8 cellular contexts compared by ENCODE assay signal in genomic region chr1:236142358-236143103, GRCh38. TPM values are rescaled to one million over a fixed set of nuclear protein-coding genes. Genes with fewer than 3 reads are reported as not detected.
DNase-seq lines count a peak whose midpoint lies in the region; ATAC-seq and TF ChIP-seq lines count a peak whose summit lies in the region.

GPR137B (plus strand) TSS chr1:236142539; CDS start chr1:236142623, 84 bp downstream.

- H3K27me3 Mint-ChIP-seq in naive thymus-derived CD4-positive, alpha-beta T cell, result peaks cover 13 to 46% (median 16%) of the 10 kb centered on the region in 5 donors
- H3K27me3 Mint-ChIP-seq in stimulated activated naive CD8-positive, alpha-beta T cell treated with anti-CD3 and anti-CD28 coated beads, Interleukin-15, amount 100 ng/mL, for 72 hours, result peaks cover 41% of the 10 kb centered on the region

- peaks cover 33 to 53% (median 38%) of the 10 kb centered on the region in 7 donors for H3K4me1 Mint-ChIP-seq in naive thymus-derived CD4-positive, alpha-beta T cell
- H3K4me1 Mint-ChIP-seq in stimulated activated naive CD8-positive, alpha-beta T cell treated with anti-CD3 and anti-CD28 coated beads, Interleukin-15, amount 100 ng/mL, for 72 hours, result peaks cover 41% of the 10 kb centered on the region

- H3F3A ChIP-seq in OCI-LY1 (ENCODE audit: insufficient read depth, low read length), result no peaks in the 10 kb centered on the region

- H3K36me3 Mint-ChIP-seq in naive thymus-derived CD4-positive, alpha-beta T cell, result peaks cover 0 to 2% (median 0%) of the 10 kb centered on the region in 5 donors

- H3K9me3 Mint-ChIP-seq in naive thymus-derived CD4-positive, alpha-beta T cell, result peaks cover 0 to 1% (median 0%) of the 10 kb centered on the region in 11 donors
- no peaks in the 10 kb centered on the region for H3K9me3 Mint-ChIP-seq in stimulated activated naive CD8-positive, alpha-beta T cell treated with anti-CD3 and anti-CD28 coated beads, Interleukin-15, amount 100 ng/mL, for 72 hours

- peak within 1 kb of the TSS; percentile 83 for H3K4me2 ChIP-seq in OCI-LY1 (ENCODE audit: low read length)

- CTCF ChIA-PET in naive thymus-derived CD4-positive, alpha-beta T cell (lab: Charles Lee), result interaction anchor here (0.6 kb wide), 1 partner anchor 770 kb away, joined by 3 read pairs; no protein-coding TSS in a partner anchor

- POLR2A ChIA-PET in naive thymus-derived CD4-positive, alpha-beta T cell (lab: Charles Lee), result no interaction called here

- H3K27ac ChIP-seq in OCI-LY1 (ENCODE audit: low read depth, low read length, poor library complexity, severe bottlenecking), result peak within 1 kb of the TSS; percentile 45
- H3K27ac ChIP-seq in naive thymus-derived CD4-positive, alpha-beta T cell (ENCODE audit: low read depth, low read length), result peak within 1 kb of the TSS; percentile 7

- no peaks in the 10 kb centered on the region for H4K20me1 ChIP-seq in OCI-LY1 (ENCODE audit: insufficient read depth, low read length)

- no peaks in the 10 kb centered on the region for H3K9me3 ChIP-seq in OCI-LY1 (ENCODE audit: low read length)
- no peaks in the 10 kb centered on the region for H3K9me3 ChIP-seq in naive thymus-derived CD4-positive, alpha-beta T cell (ENCODE audit: control insufficient read depth in 2 of 3, low read length in 3 of 3)

- intact Hi-C loops in naive thymus-derived CD4-positive, alpha-beta T cell (cut with micrococcal nuclease), result loop anchor here (1.0 to 10.0 kb wide), 5 partner anchors 15 to 462 kb away; partner anchors contain the start of genes HEATR1 (in 1 of the 2) and LGALS8 (in 1 of the 2)

- no peak for DNase-seq in AG09309 (ENCODE audit: low read depth)
- peak; percentile 68 to 76 for DNase-seq in activated T-cell treated with anti-CD3 and anti-CD28 coated beads, Interleukin-2, amount 50 U/mL, for 48 hours
- peak; percentile 35 for DNase-seq in fibroblast of gingiva (ENCODE audit: low read depth)
- DNase-seq in naive thymus-derived CD4-positive, alpha-beta T cell, result peak; percentile 17 to 74 (median 37)
- peak; percentile 59 to 66 for DNase-seq in stimulated activated naive CD8-positive, alpha-beta T cell treated with anti-CD3 and anti-CD28 coated beads, Interleukin-15, amount 100 ng/mL, for 72 hours

- peak within 1 kb of the TSS; percentile 46 for H2AFZ ChIP-seq in OCI-LY1 (ENCODE audit: low read length)

- H3K27ac Mint-ChIP-seq in naive thymus-derived CD4-positive, alpha-beta T cell, result peak within 1 kb of the TSS in 6 of 9 donors; percentile 52 to 90 (median 76)
- peak within 1 kb of the TSS; percentile 77 to 85 for H3K27ac Mint-ChIP-seq in stimulated activated naive CD8-positive, alpha-beta T cell treated with anti-CD3 and anti-CD28 coated beads, Interleukin-15, amount 100 ng/mL, for 72 hours

- no peaks in the 10 kb centered on the region for H3K9me2 ChIP-seq in OCI-LY1 (ENCODE audit: low read depth, low read length)

- H3K79me2 ChIP-seq in OCI-LY1 (ENCODE audit: insufficient read depth, low read length), result 0 out of 2 replicates have a peak, but pooled peaks cover 4% of the 10 kb centered on the region

- peak within 1 kb of the TSS; percentile 71 for H3K4me3 ChIP-seq in AG09309 (ENCODE audit: control insufficient read depth, low read depth, low read length)
- peak within 1 kb of the TSS; percentile 73 for H3K4me3 ChIP-seq in OCI-LY1 (ENCODE audit: low read depth, low read length, poor library complexity, severe bottlenecking)
- peak within 1 kb of the TSS; percentile 91 for H3K4me3 ChIP-seq in naive thymus-derived CD4-positive, alpha-beta T cell (ENCODE audit: low read length)

- H3K9ac ChIP-seq in OCI-LY1 (ENCODE audit: low read length), result peak within 1 kb of the TSS; percentile 62

- peak; percentile 67 for ATAC-seq in GM18868 (IDR thresholded peaks at IDR 0.05; ENCODE audit: unreplicated experiment)
- ATAC-seq in HG03097 (IDR thresholded peaks at IDR 0.05; ENCODE audit: low FRiP score, unreplicated experiment), result peak; percentile 63
- ATAC-seq in naive thymus-derived CD4-positive, alpha-beta T cell, result peak; percentile 79
- ATAC-seq in stimulated activated naive CD8-positive, alpha-beta T cell treated with anti-CD3 and anti-CD28 coated beads, Interleukin-15, amount 100 ng/mL, for 72 hours, result peak; percentile 80

- TF ChIP-seq CTCF in AG09309 (IDR thresholded peaks at IDR 0.05; ENCODE audit: control insufficient read depth, insufficient read depth, low read depth, low read length, missing control alignments) (no peak), OCI-LY1 (IDR thresholded peaks at IDR 0.05; ENCODE audit: low read length) (no peak)

- peak within 1 kb of the TSS; percentile 87 to 99 (median 97) for H3K4me3 Mint-ChIP-seq in naive thymus-derived CD4-positive, alpha-beta T cell
- H3K4me3 Mint-ChIP-seq in stimulated activated naive CD8-positive, alpha-beta T cell treated with anti-CD3 and anti-CD28 coated beads, Interleukin-15, amount 100 ng/mL, for 72 hours, result peak within 1 kb of the TSS; percentile 89 to 93

- peaks cover 4% of the 10 kb centered on the region; the same call in 1 of the 2 replicates for H3K27me3 ChIP-seq in OCI-LY1 (ENCODE audit: insufficient read depth, low read length)
- no peaks in the 10 kb centered on the region for H3K27me3 ChIP-seq in naive thymus-derived CD4-positive, alpha-beta T cell (ENCODE audit: control insufficient read depth in 2 of 2, insufficient read depth in 2 of 2, low read length in 2 of 2)

- peaks cover 21% of the 10 kb centered on the region for H3K4me1 ChIP-seq in OCI-LY1 (ENCODE audit: insufficient read depth, low read length, severe bottlenecking)
- peaks cover 12 to 15% of the 10 kb centered on the region in 2 donors for H3K4me1 ChIP-seq in naive thymus-derived CD4-positive, alpha-beta T cell (ENCODE audit: control insufficient read depth in 2 of 2, insufficient read depth in 2 of 2, low read length in 2 of 2)

- H3K36me3 ChIP-seq in OCI-LY1 (ENCODE audit: insufficient read depth, low read length), result peaks cover 9% of the 10 kb centered on the region
- no peaks in the 10 kb centered on the region for H3K36me3 ChIP-seq in naive thymus-derived CD4-positive, alpha-beta T cell (ENCODE audit: control insufficient read depth in 2 of 3, insufficient read depth in 3 of 3, low read length in 3 of 3)

RNA-seq across cellular contexts. Expression of gene GPR137B, which starts in this region (rescaled TPM):
- 10 to 100 TPM in 1 of 5 experiments, 1 to 10 TPM in 4; 6.4 to 15.3 (median 7.0) TPM for total RNA-seq in naive thymus-derived CD4-positive, alpha-beta T cell
- polyA plus RNA-seq in naive thymus-derived CD4-positive, alpha-beta T cell, result 1 to 10 TPM; 2.8 to 3.9 TPM
